Comparison of ENCODE assay signal across 7 cellular contexts in genomic region chr5:76867827-76868693, GRCh38. TPM values are rescaled to one million over a fixed set of nuclear protein-coding genes. Genes with fewer than 3 reads are reported as not detected.
DNase-seq lines count a peak whose midpoint lies in the region; ATAC-seq and TF ChIP-seq lines count a peak whose summit lies in the region.

No MANE protein-coding gene starts in this region.

- TF ChIP-seq CTCF in GM13976 (IDR thresholded peaks at IDR 0.05; ENCODE audit: borderline replicate concordance, control extremely low read depth, extremely low read depth, insufficient read depth, missing control alignments) = peak; percentile 81
- peak; percentile 88 for TF ChIP-seq CTCF in Panc1 (IDR thresholded peaks at IDR 0.05)
- peak; percentile 50 to 67 (median 64) for TF ChIP-seq CTCF in tibial nerve (IDR thresholded peaks at IDR 0.05)

- H3K4me3 Mint-ChIP-seq in activated T-cell treated with anti-CD3 and anti-CD28 coated beads, Interleukin-2, amount 50 U/mL, for 4 hours = no peak overlapping the region

- peak overlapping the region; percentile 39 for H2AFZ ChIP-seq in neuronal stem cell (ENCODE audit: low read length)

- no peaks in the 10 kb centered on the region for H3K27me3 ChIP-seq in Panc1 (ENCODE audit: control insufficient read depth, insufficient read depth, low read length)
- H3K27me3 ChIP-seq in neuronal stem cell (ENCODE audit: control insufficient read depth in 3 of 3, insufficient read depth in 3 of 3, low read depth in 1 of 3, low read length in 3 of 3) = no peaks in the 10 kb centered on the region
- no peaks in the 10 kb centered on the region for H3K27me3 ChIP-seq in tibial nerve

- H3K4me2 ChIP-seq in neuronal stem cell (ENCODE audit: insufficient read depth, low read length, poor library complexity, severe bottlenecking) = no peak overlapping the region

- no peak overlapping the region for H3K4ac ChIP-seq in neuronal stem cell (ENCODE audit: low read length)

- no peak overlapping the region for H2BK5ac ChIP-seq in neuronal stem cell (ENCODE audit: low read length)

- no peak overlapping the region for H2AK5ac ChIP-seq in neuronal stem cell (ENCODE audit: low read depth, low read length)

- TF ChIP-seq EP300 in tibial nerve (IDR thresholded peaks at IDR 0.05) = no peak

- no peaks in the 10 kb centered on the region for H3K27me3 Mint-ChIP-seq in activated T-cell treated with anti-CD3 and anti-CD28 coated beads, Interleukin-2, amount 50 U/mL, for 4 hours (ENCODE audit: low read depth)

- no peak overlapping the region for H2BK12ac ChIP-seq in neuronal stem cell (ENCODE audit: low read length)

- no peak overlapping the region for H3K4me3 ChIP-seq in Panc1 (ENCODE audit: low read depth in 2 of 2, low read length in 2 of 2)
- no peak overlapping the region for H3K4me3 ChIP-seq in neuronal stem cell (ENCODE audit: low read length in 2 of 2)
- no peak overlapping the region for H3K4me3 ChIP-seq in tibial nerve

- in situ Hi-C loops in GM13976 (cut with MboI; ENCODE audit: low sequenced_read_pairs, unreplicated experiment) (no loop called here), Panc1 (cut with HindIII; ENCODE audit: low pct_unique_long_range_greater_than_20kb, low sequenced_read_pairs) (no loop called here)

- H3K23ac ChIP-seq in neuronal stem cell (ENCODE audit: low read depth, low read length, poor library complexity) = no peak overlapping the region

- H3K9me3 Mint-ChIP-seq in activated T-cell treated with anti-CD3 and anti-CD28 coated beads, Interleukin-2, amount 50 U/mL, for 4 hours = no peaks in the 10 kb centered on the region

- no peak overlapping the region for H4K91ac ChIP-seq in neuronal stem cell (ENCODE audit: low read depth, low read length, poor library complexity)

- H3K36me3 Mint-ChIP-seq in activated T-cell treated with anti-CD3 and anti-CD28 coated beads, Interleukin-2, amount 50 U/mL, for 4 hours (ENCODE audit: insufficient read depth) = no peaks in the 10 kb centered on the region

- no peak overlapping the region for H3K18ac ChIP-seq in neuronal stem cell (ENCODE audit: low read length)

- BruUV-seq in Panc1 (replicated peaks; lab: Mats Ljungman, UMichigan) = no TSS peak

- POLR2A ChIA-PET in Panc1 (lab: Charles Lee) = interaction anchor here (0.6 kb wide), 1 partner anchor 392 kb away, joined by 3 read pairs; no protein-coding TSS in a partner anchor

- no CpG with 5 or more reads among the region's 8 CpGs for WGBS in neuronal stem cell (ENCODE audit: extremely low coverage in 2 of 2, insufficient read length in 2 of 2, insufficient replicate concordance in 1 of 2), 2 donors
- 67 to 75% methylated on average over 8 of the region's 8 CpGs for WGBS in tibial nerve, 2 donors

- peak; percentile 75 for DNase-seq in GM13976 (ENCODE audit: low spot score)
- peak; percentile 74 to 81 for DNase-seq in Kasumi-1 (lab: John Stamatoyannopoulos, UW)
- DNase-seq in Panc1 (ENCODE audit: low read depth, low spot score) = peak; percentile 75
- DNase-seq in activated T-cell treated with anti-CD3 and anti-CD28 coated beads, Interleukin-2, amount 50 U/mL, for 4 hours = peak; percentile 41
- peak; percentile 82 for DNase-seq in fibroblast of peridontal ligament (ENCODE audit: extremely low read depth)
- peak; percentile 57 for DNase-seq in neuronal stem cell (ENCODE audit: low spot score)
- peak; percentile 24 to 67 for DNase-seq in tibial nerve (ENCODE audit: low spot score in 2 of 2)

- CTCF ChIA-PET in Panc1 (lab: Charles Lee) = interaction anchor here (0.6 to 1.4 kb wide), 3 partner anchors 10 to 484 kb away, joined by 3 to 10 read pairs (median 6); no protein-coding TSS in a partner anchor

- H3K14ac ChIP-seq in neuronal stem cell (ENCODE audit: low read length) = no peak overlapping the region

- intact Hi-C loops in Panc1 (cut with micrococcal nuclease; ENCODE audit: unreplicated experiment) = loop anchor here (2.0 kb wide), 2 partner anchors 149 to 211 kb away; no protein-coding TSS in a partner anchor

- H3K27ac ChIP-seq in Panc1 (ENCODE audit: low read length) (no peak overlapping the region), neuronal stem cell (replicated peaks; ENCODE audit: low read length) (no peak overlapping the region), tibial nerve (no peak overlapping the region)

- H3K9me3 ChIP-seq in Panc1 (ENCODE audit: control insufficient read depth, insufficient read depth, low read depth, low read length) (no peaks in the 10 kb centered on the region), neuronal stem cell (replicated peaks in 1 of 2; ENCODE audit: control insufficient read depth in 2 of 2, insufficient read depth in 1 of 2, low read depth in 1 of 2, low read length in 2 of 2) (no peaks in the 10 kb centered on the region), tibial nerve (no peaks in the 10 kb centered on the region)

- H3K36me3 ChIP-seq in Panc1 (ENCODE audit: control insufficient read depth, insufficient read depth, low read length) = no peaks in the 10 kb centered on the region
- H3K36me3 ChIP-seq in neuronal stem cell (replicated peaks in 1 of 2; ENCODE audit: control insufficient read depth in 2 of 2, insufficient read depth in 2 of 2, low read length in 2 of 2) = no peaks in the 10 kb centered on the region
- H3K36me3 ChIP-seq in tibial nerve = no peaks in the 10 kb centered on the region

- no peak overlapping the region for H3K9ac ChIP-seq in neuronal stem cell (ENCODE audit: low read depth, low read length, poor library complexity)

- H3K79me1 ChIP-seq in neuronal stem cell (ENCODE audit: low read depth, low read length) = no peaks in the 10 kb centered on the region

- H3K4me1 Mint-ChIP-seq in activated T-cell treated with anti-CD3 and anti-CD28 coated beads, Interleukin-2, amount 50 U/mL, for 4 hours (ENCODE audit: low read depth) = no peaks in the 10 kb centered on the region

- no peak overlapping the region for H2BK15ac ChIP-seq in neuronal stem cell (ENCODE audit: low read length)

- ATAC-seq in Panc1 = peak; percentile 83
- ATAC-seq in activated T-cell treated with anti-CD3 and anti-CD28 coated beads, Interleukin-2, amount 50 U/mL, for 4 hours = peak; percentile 52 to 79

- no peak overlapping the region for H2BK120ac ChIP-seq in neuronal stem cell (ENCODE audit: low read depth, low read length)

- TF ChIP-seq POLR2A in tibial nerve (IDR thresholded peaks at IDR 0.05) = no peak

- H4K8ac ChIP-seq in neuronal stem cell (ENCODE audit: low read depth, low read length) = no peak overlapping the region

- H3K4me1 ChIP-seq in Panc1 (ENCODE audit: control insufficient read depth, insufficient read depth, low read length) (peaks cover 3% of the 10 kb centered on the region; the same call in 1 of the 2 replicates), neuronal stem cell (ENCODE audit: control insufficient read depth in 2 of 2, insufficient read depth in 1 of 2, low read depth in 1 of 2, low read length in 2 of 2) (peaks cover 0 to 3% of the 10 kb centered on the region in 2 donors), tibial nerve (no peaks in the 10 kb centered on the region)

RNA-seq across cellular contexts. Expression of gene S100Z, which starts 18.2 kb away (rescaled TPM):
- total RNA-seq in Panc1 (2021; ENCODE audit: unreplicated experiment) (not detected), tibial nerve (1 to 10 TPM in 1 of 4 donors, not detected in 3; 3.0 TPM)
- polyA plus RNA-seq in Panc1 (2012; ENCODE audit: insufficient read length) = not detected
- under 1 TPM in 1 of 3 donors, not detected in 2; 0.66 TPM for total RNA-seq in activated T-cell treated with anti-CD3 and anti-CD28 coated beads, Interleukin-2, amount 50 U/mL, for 4 hours
- polyA plus RNA-seq in neuronal stem cell (2013, experiment 1 of 2) = not detected
- polyA plus RNA-seq in neuronal stem cell (2013, experiment 2 of 2) = not detected

RNA-seq across cellular contexts. Expression of gene F2RL1, which starts 49.2 kb away (rescaled TPM):
- total RNA-seq in Panc1 (2021; ENCODE audit: unreplicated experiment) (65.9 TPM), tibial nerve (1 to 10 TPM in 1 of 4 donors, under 1 TPM in 2, not detected in 1; 0.20 to 1.1 (median 0.30) TPM)
- 26.8 TPM for polyA plus RNA-seq in Panc1 (2012; ENCODE audit: insufficient read length)
- 1 to 10 TPM; 1.6 to 1.9 (median 1.8) TPM for total RNA-seq in activated T-cell treated with anti-CD3 and anti-CD28 coated beads, Interleukin-2, amount 50 U/mL, for 4 hours
- 2.7 TPM for polyA plus RNA-seq in neuronal stem cell (2013, experiment 1 of 2)
- 2.9 TPM for polyA plus RNA-seq in neuronal stem cell (2013, experiment 2 of 2)

Comparison
In these comparisons a context has a peak if more than half of its experiments do, and no peak if none do; other contexts are left out.
1. RNA of gene F2RL1, which starts 49.2 kb away (total RNA-seq): 65.9 TPM in Panc1 (single experiment); 1.6 to 1.9 TPM in activated T-cell treated with anti-CD3 and anti-CD28 coated beads, Interleukin-2, amount 50 U/mL, for 4 hours and 0.20 to 1.1 TPM in tibial nerve; every median in the first group is over 10 times any median in the second.
2. Peak in every context shown above with its lines, with median percentiles within 50 percentile points of each other: DNase-seq and CTCF ChIP-seq.